15 cellular contexts compared by ENCODE assay signal in the genomic region with DNA sequence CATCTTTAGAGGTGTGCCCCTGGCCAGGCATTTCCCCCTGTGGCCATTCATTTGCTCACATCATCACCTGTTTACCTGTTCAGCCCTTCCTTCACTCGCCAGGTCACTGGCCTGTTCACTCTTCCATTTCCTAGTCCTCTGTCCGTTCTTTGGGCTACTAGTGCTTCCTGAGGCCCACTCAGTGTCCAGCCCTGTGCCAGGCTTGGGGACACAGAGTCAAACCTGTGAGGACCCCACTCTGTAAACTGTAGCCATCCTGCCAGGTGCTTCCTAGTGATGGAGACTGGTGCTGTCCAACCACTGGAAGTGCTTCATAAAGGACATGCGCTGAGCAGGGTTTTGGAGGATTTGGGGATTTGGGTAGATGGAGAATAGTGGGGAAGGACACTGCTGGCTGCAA.
"Had no signal": no experiment of that assay in that cellular context is flagged by ENCODE, and none has a peak within 500 bp of the region (broad histone marks: within the 10 kb centered on the region; RNA-seq: fewer than 3 reads in every experiment).

No MANE protein-coding gene starts in this region.

- ATAC-seq: esophagus mucosa; heart left ventricle; mucosa of descending colon; naive thymus-derived CD8-positive, alpha-beta T cell; psoas muscle had no signal

- H3K4me3 ChIP-seq: heart left ventricle, mucosa of descending colon, psoas muscle had no signal

- H3K9me3 ChIP-seq: heart left ventricle, mucosa of descending colon, neutrophil, psoas muscle had no signal

- DNase-seq: effector memory CD4-positive, alpha-beta T cell; heart left ventricle; hippocampal formation; kidney glomerular epithelial cell; mammary epithelial cell; mucosa of descending colon; naive thymus-derived CD8-positive, alpha-beta T cell; retina; small intestine; stimulated activated CD4-positive, alpha-beta T cell treated with anti-CD3 and anti-CD28 coated beads, Interleukin-12 subunit alpha, Interleukin-12 subunit beta, amount 100 ng/mL, for 4 hours; stimulated activated naive CD4-positive, alpha-beta T cell treated with Interleukin-2 at 50 U/mL for 16 hours; trophoblast cell had no signal

- H3K27ac ChIP-seq: heart left ventricle, neutrophil, psoas muscle had no signal

- H3K36me3 ChIP-seq: heart left ventricle, neutrophil had no signal
